1 cellular context compared by ENCODE assay signal in genomic region chr20:57465943-57466342, GRCh38.
TF ChIP-seq lines count a peak whose summit lies in the region.

No MANE protein-coding gene starts in this region.

TF ChIP-seq in K562, 482 proteins besides CTCF, POLR2A, EP300 and RAD21 (continued from another document):
- TF ChIP-seq, protein P1, sequence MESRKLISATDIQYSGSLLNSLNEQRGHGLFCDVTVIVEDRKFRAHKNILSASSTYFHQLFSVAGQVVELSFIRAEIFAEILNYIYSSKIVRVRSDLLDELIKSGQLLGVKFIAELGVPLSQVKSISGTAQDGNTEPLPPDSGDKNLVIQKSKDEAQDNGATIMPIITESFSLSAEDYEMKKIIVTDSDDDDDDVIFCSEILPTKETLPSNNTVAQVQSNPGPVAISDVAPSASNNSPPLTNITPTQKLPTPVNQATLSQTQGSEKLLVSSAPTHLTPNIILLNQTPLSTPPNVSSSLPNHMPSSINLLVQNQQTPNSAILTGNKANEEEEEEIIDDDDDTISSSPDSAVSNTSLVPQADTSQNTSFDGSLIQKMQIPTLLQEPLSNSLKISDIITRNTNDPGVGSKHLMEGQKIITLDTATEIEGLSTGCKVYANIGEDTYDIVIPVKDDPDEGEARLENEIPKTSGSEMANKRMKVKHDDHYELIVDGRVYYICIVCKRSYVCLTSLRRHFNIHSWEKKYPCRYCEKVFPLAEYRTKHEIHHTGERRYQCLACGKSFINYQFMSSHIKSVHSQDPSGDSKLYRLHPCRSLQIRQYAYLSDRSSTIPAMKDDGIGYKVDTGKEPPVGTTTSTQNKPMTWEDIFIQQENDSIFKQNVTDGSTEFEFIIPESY (CRISPR knock-in tag; IDR thresholded peaks at IDR 0.05): peak; percentile 57
- TF ChIP-seq FOXM1 (IDR thresholded peaks at IDR 0.05; ENCODE audit: low read depth) (no peak), FOXM1 (CRISPR knock-in tag; IDR thresholded peaks at IDR 0.05; ENCODE audit: low read depth) (no peak), ARNT (IDR thresholded peaks at IDR 0.05) (peak in 1 of 2 experiments; percentile 100; a peak in 2 of 4 replicates), SMARCA4 (IDR thresholded peaks at IDR 0.05) (no peak), EWSR1 (IDR thresholded peaks at IDR 0.05; ENCODE audit: borderline replicate concordance, low read depth, partially characterized antibody) (no peak), BCOR (IDR thresholded peaks at IDR 0.05) (peak; percentile 54; the same call in 1 of the 2 replicates), ESRRA (IDR thresholded peaks at IDR 0.05; ENCODE audit: borderline replicate concordance, low read depth) (peak; percentile 19; the same call in 1 of the 2 replicates), THRAP3 (IDR thresholded peaks at IDR 0.05; ENCODE audit: borderline replicate concordance) (no peak), NEUROD1 (IDR thresholded peaks at IDR 0.05; ENCODE audit: borderline replicate concordance, low read depth, low read length, partially characterized antibody) (no peak)
- TF ChIP-seq, protein P2, sequence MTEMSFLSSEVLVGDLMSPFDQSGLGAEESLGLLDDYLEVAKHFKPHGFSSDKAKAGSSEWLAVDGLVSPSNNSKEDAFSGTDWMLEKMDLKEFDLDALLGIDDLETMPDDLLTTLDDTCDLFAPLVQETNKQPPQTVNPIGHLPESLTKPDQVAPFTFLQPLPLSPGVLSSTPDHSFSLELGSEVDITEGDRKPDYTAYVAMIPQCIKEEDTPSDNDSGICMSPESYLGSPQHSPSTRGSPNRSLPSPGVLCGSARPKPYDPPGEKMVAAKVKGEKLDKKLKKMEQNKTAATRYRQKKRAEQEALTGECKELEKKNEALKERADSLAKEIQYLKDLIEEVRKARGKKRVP (CRISPR knock-in tag; IDR thresholded peaks at IDR 0.05): no peak
TF ChIP-seq in K562: peak in this region for 5.
